Comparison of ENCODE assay signal across 19 cellular contexts in genomic region chr1:237527761-237528160, GRCh38.
"Had no signal": no experiment of that assay in that cellular context is flagged by ENCODE, and none has a peak within 500 bp of the region (broad histone marks: within the 10 kb centered on the region; RNA-seq: fewer than 3 reads in every experiment).

No MANE protein-coding gene starts in this region.

- H3K36me3 Mint-ChIP-seq: memory B cell; natural killer cell treated with Interleukin-12 subunit alpha and Interleukin-12 subunit beta and Interleukin-15 and Interleukin-18, amount 100 ng/mL, for 72 hours; neural progenitor cell had no signal

- H3K4me3 ChIP-seq: esophagus squamous epithelium, hepatocyte, neural progenitor cell, ovary, stomach, thoracic aorta, transverse colon had no signal

- H3K27ac ChIP-seq: esophagus squamous epithelium, hepatocyte, neural progenitor cell, ovary, stomach, thoracic aorta, transverse colon had no signal

- H3K79me2 ChIP-seq: hepatocyte had no signal

- H3K4me1 ChIP-seq: esophagus squamous epithelium, neural progenitor cell, stomach, transverse colon had no signal

- H3K9me3 ChIP-seq: esophagus squamous epithelium, ovary, thoracic aorta, transverse colon had no signal

- H3K4me1 Mint-ChIP-seq: memory B cell had no signal

- DNase-seq: effector memory CD8-positive, alpha-beta T cell; esophagus squamous epithelium; left colon; midbrain; nucleus accumbens; ovary; right cardiac atrium; small intestine; stimulated activated CD4-positive, alpha-beta T cell treated with anti-CD3 and anti-CD28 coated beads, Interleukin-12 subunit alpha, Interleukin-12 subunit beta, amount 100 ng/mL, for 4 hours; stimulated activated naive CD4-positive, alpha-beta T cell; stomach; substantia nigra; transverse colon had no signal

- H3K36me3 ChIP-seq: esophagus squamous epithelium, neural progenitor cell, ovary, stomach, thoracic aorta, transverse colon had no signal

- H3K9me3 Mint-ChIP-seq: dendritic cell treated with granulocyte-macrophage colony-stimulating factor and Interleukin-4, amounts not matched to agents 40 ng/mL and 50 ng/mL, for 4 days; effector memory CD8-positive, alpha-beta T cell; neural progenitor cell had no signal

- H3K27me3 Mint-ChIP-seq: dendritic cell treated with granulocyte-macrophage colony-stimulating factor and Interleukin-4, amounts not matched to agents 40 ng/mL and 50 ng/mL, for 4 days; effector memory CD8-positive, alpha-beta T cell; memory B cell; natural killer cell treated with Interleukin-12 subunit alpha and Interleukin-12 subunit beta and Interleukin-15 and Interleukin-18, amount 100 ng/mL, for 72 hours had no signal

- H2AFZ ChIP-seq: hepatocyte, neural progenitor cell had no signal

- H3K27ac Mint-ChIP-seq: dendritic cell treated with granulocyte-macrophage colony-stimulating factor and Interleukin-4, amounts not matched to agents 40 ng/mL and 50 ng/mL, for 4 days; effector memory CD8-positive, alpha-beta T cell; memory B cell; natural killer cell treated with Interleukin-12 subunit alpha and Interleukin-12 subunit beta and Interleukin-15 and Interleukin-18, amount 100 ng/mL, for 72 hours; neural progenitor cell had no signal

- H3K27me3 ChIP-seq: esophagus squamous epithelium, hepatocyte, neural progenitor cell, ovary, stomach, transverse colon had no signal

- H3K4me2 ChIP-seq: hepatocyte, neural progenitor cell had no signal

- H3K9ac ChIP-seq: neural progenitor cell had no signal

- H3K4me3 Mint-ChIP-seq: dendritic cell treated with granulocyte-macrophage colony-stimulating factor and Interleukin-4, amounts not matched to agents 40 ng/mL and 50 ng/mL, for 4 days; effector memory CD8-positive, alpha-beta T cell; memory B cell; natural killer cell treated with Interleukin-12 subunit alpha and Interleukin-12 subunit beta and Interleukin-15 and Interleukin-18, amount 100 ng/mL, for 72 hours; neural progenitor cell had no signal
